37 cellular contexts compared by ENCODE assay signal in the genomic region with DNA sequence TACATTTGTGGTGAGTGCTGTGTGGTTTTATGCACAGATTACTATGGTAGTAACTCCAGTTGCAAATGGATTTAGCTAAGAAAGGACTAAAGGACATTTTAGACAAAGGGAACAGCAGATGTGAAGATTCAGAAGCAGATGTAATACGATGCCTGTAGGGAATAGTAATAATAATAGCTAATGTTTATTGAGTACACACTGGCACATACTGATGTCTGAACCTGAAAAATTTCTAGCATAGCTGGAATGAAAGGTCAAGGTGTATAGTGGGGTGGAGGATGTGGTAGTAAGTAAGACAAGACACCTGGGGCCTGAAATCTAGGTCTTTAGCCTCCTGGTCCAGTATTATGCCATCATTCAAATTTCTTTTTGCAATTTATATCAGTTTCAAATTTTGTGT. TPM values are rescaled to one million over a fixed set of nuclear protein-coding genes. Genes with fewer than 3 reads are reported as not detected.
"Had no signal": no experiment of that assay in that cellular context is flagged by ENCODE, and none has a peak within 500 bp of the region (broad histone marks: within the 10 kb centered on the region; RNA-seq: fewer than 3 reads in every experiment).

No MANE protein-coding gene starts in this region.

- H3K27me3 ChIP-seq: ascending aorta, brain microvascular endothelial cell, gastroesophageal sphincter, sigmoid colon, uterus had no signal

- H3K27ac Mint-ChIP-seq: activated naive CD4-positive, alpha-beta T cell treated with anti-CD3 and anti-CD28 coated beads, Interleukin-2, amount 10 ng/mL, durations not matched to agents 7 days and 5 days; activated naive CD8-positive, alpha-beta T cell treated with anti-CD3 and anti-CD28 coated beads, Interleukin-2, amount 10 ng/mL, durations not matched to agents 7 days and 5 days; activated T-helper 1 cell treated with anti-CD3 and anti-CD28 coated beads, Interleukin-12 subunit alpha, Interleukin-12 subunit beta, Interleukin-2, Interleukin-4 antibody, amounts not matched to agents 30 ng/mL and 10 ng/mL and 1 ng/mL, durations not matched to agents 14 hours and 24 hours and 36 hours; stimulated activated effector memory CD8-positive, alpha-beta T cell treated with anti-CD3 and anti-CD28 coated beads, Interleukin-12 subunit alpha, Interleukin-12 subunit beta, amount 100 ng/mL, for 72 hours; stimulated activated naive CD8-positive, alpha-beta T cell treated with anti-CD3 and anti-CD28 coated beads, Interleukin-15, amount 100 ng/mL, for 72 hours; type B pancreatic cell had no signal

- H3K9me3 Mint-ChIP-seq: activated naive CD4-positive, alpha-beta T cell treated with anti-CD3 and anti-CD28 coated beads, Interleukin-2, amount 10 ng/mL, durations not matched to agents 7 days and 5 days; activated naive CD8-positive, alpha-beta T cell treated with anti-CD3 and anti-CD28 coated beads, Interleukin-2, amount 10 ng/mL, durations not matched to agents 7 days and 5 days; activated T-helper 1 cell treated with anti-CD3 and anti-CD28 coated beads, Interleukin-12 subunit alpha, Interleukin-12 subunit beta, Interleukin-2, Interleukin-4 antibody, amounts not matched to agents 30 ng/mL and 10 ng/mL and 1 ng/mL, durations not matched to agents 14 hours and 24 hours and 36 hours; naive thymus-derived CD8-positive, alpha-beta T cell; stimulated activated effector memory CD8-positive, alpha-beta T cell treated with anti-CD3 and anti-CD28 coated beads, Interleukin-12 subunit alpha, Interleukin-12 subunit beta, amount 100 ng/mL, for 72 hours; stimulated activated naive CD8-positive, alpha-beta T cell treated with anti-CD3 and anti-CD28 coated beads, Interleukin-15, amount 100 ng/mL, for 72 hours; type B pancreatic cell had no signal

- H3K27ac ChIP-seq: ascending aorta, brain microvascular endothelial cell, gastroesophageal sphincter, sigmoid colon, uterus had no signal

- H3K4me1 ChIP-seq: ascending aorta, uterus had no signal

- H3K27me3 Mint-ChIP-seq: activated naive CD4-positive, alpha-beta T cell treated with anti-CD3 and anti-CD28 coated beads, Interleukin-2, amount 10 ng/mL, durations not matched to agents 7 days and 5 days; activated naive CD8-positive, alpha-beta T cell treated with anti-CD3 and anti-CD28 coated beads, Interleukin-2, amount 10 ng/mL, durations not matched to agents 7 days and 5 days; naive thymus-derived CD8-positive, alpha-beta T cell; stimulated activated naive CD8-positive, alpha-beta T cell treated with anti-CD3 and anti-CD28 coated beads, Interleukin-15, amount 100 ng/mL, for 72 hours; type B pancreatic cell had no signal

- FAIRE-seq: endothelial cell of umbilical vein, keratinocyte, small intestine, TTC549 had no signal

- H3K4me3 Mint-ChIP-seq: activated naive CD4-positive, alpha-beta T cell treated with anti-CD3 and anti-CD28 coated beads, Interleukin-2, amount 10 ng/mL, durations not matched to agents 7 days and 5 days; activated naive CD8-positive, alpha-beta T cell treated with anti-CD3 and anti-CD28 coated beads, Interleukin-2, amount 10 ng/mL, durations not matched to agents 7 days and 5 days; activated T-helper 1 cell treated with anti-CD3 and anti-CD28 coated beads, Interleukin-12 subunit alpha, Interleukin-12 subunit beta, Interleukin-2, Interleukin-4 antibody, amounts not matched to agents 30 ng/mL and 10 ng/mL and 1 ng/mL, durations not matched to agents 14 hours and 24 hours and 36 hours; naive thymus-derived CD8-positive, alpha-beta T cell; stimulated activated effector memory CD8-positive, alpha-beta T cell treated with anti-CD3 and anti-CD28 coated beads, Interleukin-12 subunit alpha, Interleukin-12 subunit beta, amount 100 ng/mL, for 72 hours; stimulated activated naive CD8-positive, alpha-beta T cell treated with anti-CD3 and anti-CD28 coated beads, Interleukin-15, amount 100 ng/mL, for 72 hours; type B pancreatic cell had no signal

- H3K36me3 ChIP-seq: ascending aorta, brain microvascular endothelial cell, sigmoid colon, uterus had no signal

- H3K4me3 ChIP-seq: ascending aorta, gastroesophageal sphincter, sigmoid colon, uterus had no signal

- ATAC-seq: gastroesophageal sphincter; left cardiac atrium; left ventricle myocardium superior; naive thymus-derived CD8-positive, alpha-beta T cell; stimulated activated effector memory CD8-positive, alpha-beta T cell treated with anti-CD3 and anti-CD28 coated beads, Interleukin-12 subunit alpha, Interleukin-12 subunit beta, amount 100 ng/mL, for 72 hours; stimulated activated naive CD8-positive, alpha-beta T cell treated with anti-CD3 and anti-CD28 coated beads, Interleukin-15, amount 100 ng/mL, for 72 hours had no signal

- DNase-seq: activated CD4-positive, alpha-beta T cell treated with anti-CD3 and anti-CD28 coated beads for 4 hours; activated CD4-positive, alpha-beta T cell treated with anti-CD3 and anti-CD28 coated beads, Interleukin-2, amount 50 U/mL, for 4 hours; activated CD8-positive, alpha-beta memory T cell treated with anti-CD3 and anti-CD28 coated beads for 24 hours; activated effector memory CD4-positive, alpha-beta T cell treated with anti-CD3 and anti-CD28 coated beads, Interleukin-2, amount 50 U/mL, for 16 hours; activated naive CD4-positive, alpha-beta T cell treated with anti-CD3 and anti-CD28 coated beads, Interleukin-2, amount 10 ng/mL, durations not matched to agents 7 days and 5 days; activated naive CD8-positive, alpha-beta T cell treated with anti-CD3 and anti-CD28 coated beads, Interleukin-2, amount 10 ng/mL, durations not matched to agents 7 days and 5 days; activated T-cell treated with anti-CD3 and anti-CD28 coated beads, Interleukin-2, amount 50 U/mL, for 1 hour; brain microvascular endothelial cell; cortex of kidney; head of caudate nucleus; hippocampal formation; left cardiac atrium; left ventricle myocardium superior; naive thymus-derived CD8-positive, alpha-beta T cell; sigmoid colon; small intestine; stimulated activated CD4-positive, alpha-beta T cell treated with anti-CD3 and anti-CD28 coated beads, Interleukin-4, amount 100 ng/mL, for 24 hours; stimulated activated naive CD8-positive, alpha-beta T cell treated with anti-CD3 and anti-CD28 coated beads, Interleukin-15, amount 100 ng/mL, for 72 hours; substantia nigra; T-helper 9 cell; uterus had no signal

- H3K4me1 Mint-ChIP-seq: activated naive CD4-positive, alpha-beta T cell treated with anti-CD3 and anti-CD28 coated beads, Interleukin-2, amount 10 ng/mL, durations not matched to agents 7 days and 5 days had no signal

- H3K9me3 ChIP-seq: ascending aorta, gastroesophageal sphincter, sigmoid colon, uterus had no signal

RNA-seq across cellular contexts. Expression of gene LRTM2, which starts 54.3 kb away (rescaled TPM):
- total RNA-seq: activated naive CD8-positive, alpha-beta T cell treated with anti-CD3 and anti-CD28 coated beads, Interleukin-2, amount 10 ng/mL, durations not matched to agents 7 days and 5 days; activated T-helper 1 cell treated with anti-CD3 and anti-CD28 coated beads, Interleukin-12 subunit alpha, Interleukin-12 subunit beta, Interleukin-2, Interleukin-4 antibody, amounts not matched to agents 30 ng/mL and 10 ng/mL and 1 ng/mL, durations not matched to agents 14 hours and 24 hours and 36 hours; ascending aorta; cardiac septum; chondrocyte; endothelial cell of umbilical vein; fibroblast of lung; fibroblast of villous mesenchyme; gastroesophageal sphincter; left cardiac atrium; left ventricle myocardium superior; lung microvascular endothelial cell; osteoblast; posterior vena cava; renal cortical epithelial cell; uterus had no signal
